8 cellular contexts compared by ENCODE assay signal in the genomic region with DNA sequence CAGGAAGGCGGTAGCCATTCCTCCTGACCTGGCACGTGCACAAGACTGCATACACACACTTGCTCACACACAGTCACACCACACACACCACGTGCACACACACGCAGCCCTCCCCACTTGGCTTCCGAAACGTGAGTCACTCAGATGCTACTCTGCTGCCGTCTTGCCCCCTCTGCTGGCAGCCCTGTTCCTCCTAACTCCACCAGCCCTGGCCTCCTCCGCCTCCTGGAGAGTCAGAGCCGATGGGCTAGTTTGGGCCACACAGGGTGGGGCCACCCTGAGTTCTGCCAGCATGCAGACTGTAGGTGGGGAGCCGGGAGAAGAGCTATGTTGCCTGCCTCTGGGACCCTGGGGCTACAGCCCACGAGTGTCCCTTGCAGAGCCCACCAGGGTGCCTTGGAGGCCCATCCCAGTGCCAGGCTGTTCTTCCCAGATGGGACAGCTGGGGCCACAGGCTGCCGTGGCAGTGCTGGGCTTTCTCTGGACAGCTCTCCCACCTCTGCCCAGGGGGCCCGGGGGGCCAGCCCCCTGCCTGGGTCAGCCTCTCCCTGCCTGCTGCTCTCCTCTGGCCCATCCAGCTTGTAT.
A peak's percentile ranks its signal among the peaks of the same experiment; 100 is the strongest.
DNase-seq lines count a peak whose midpoint lies in the region; ATAC-seq and TF ChIP-seq lines count a peak whose summit lies in the region.

No MANE protein-coding gene starts in this region.

- TF ChIP-seq POLR2A in NB4 (IDR thresholded peaks at IDR 0.05; ENCODE audit: extremely low read depth, insufficient read length): no peak

- ATAC-seq in GM21390 (IDR thresholded peaks at IDR 0.05; ENCODE audit: unreplicated experiment) (no peak), GM21723 (IDR thresholded peaks at IDR 0.05; ENCODE audit: unreplicated experiment) (no peak)

- peak overlapping the region in 12 of 21 experiments; percentile 12 to 61 (median 38) for H3K27ac ChIP-seq in skin epidermis

- H3K4me3 ChIP-seq in NB4 (ENCODE audit: low read depth, low read length) (no peak overlapping the region), foreskin fibroblast (ENCODE audit: low read depth in 1 of 2, low read length in 2 of 2) (no peak overlapping the region), skin epidermis (no peak overlapping the region)

- TF ChIP-seq CTCF in NB4 (IDR thresholded peaks at IDR 0.05; ENCODE audit: low read depth, low read length) (peak; percentile 76), foreskin fibroblast (IDR thresholded peaks at IDR 0.05; ENCODE audit: low read depth, low read length) (peak; percentile 76)

- DNase-seq in ELF-1 (ENCODE audit: low read depth, low spot score) (peak; percentile 69), NB4 (ENCODE audit: low read depth) (peak; percentile 74), foreskin fibroblast (peak; percentile 93 to 97), NCI-H1930 (lab: John Stamatoyannopoulos, UW) (no peak)
- peak; percentile 45 for DNase-seq in activated T-cell treated with anti-CD3 and anti-CD28 coated beads, Interleukin-2, amount 50 U/mL, for 1 hour

Comparison
In these comparisons a context has a peak if more than half of its experiments do, and no peak if none do; other contexts are left out.
1. DNase-seq: peak in ELF-1 (single experiment), NB4 (single experiment), activated T-cell treated with anti-CD3 and anti-CD28 coated beads, Interleukin-2, amount 50 U/mL, for 1 hour (single experiment) and foreskin fibroblast (2 of 2); none in NCI-H1930 (0 of 2).